Comparison of ENCODE assay signal across 12 cellular contexts in the genomic region with DNA sequence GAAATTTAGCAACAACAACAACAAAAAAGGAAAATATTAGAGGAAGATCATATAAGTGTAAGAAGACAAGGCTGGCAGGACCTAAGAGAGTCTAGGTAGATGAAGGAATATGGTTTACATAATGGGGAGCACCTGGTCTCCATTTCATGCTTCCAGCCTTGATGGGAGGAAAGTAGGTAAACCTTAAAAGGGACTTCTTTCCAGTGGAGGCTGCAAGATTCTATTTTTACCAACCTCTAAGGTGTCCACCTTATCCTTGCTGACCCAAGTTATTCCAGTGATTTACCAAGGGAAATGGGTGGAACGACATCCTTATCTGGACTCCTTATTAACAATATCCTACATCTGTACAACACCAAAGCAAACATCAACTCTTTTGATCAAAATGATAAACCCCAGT. TPM values are rescaled to one million over a fixed set of nuclear protein-coding genes. Genes with fewer than 3 reads are reported as not detected.
A peak's percentile ranks its signal among the peaks of the same experiment; 100 is the strongest.
DNase-seq lines count a peak whose midpoint lies in the region; ATAC-seq and TF ChIP-seq lines count a peak whose summit lies in the region.
"Had no signal": no experiment of that assay in that cellular context is flagged by ENCODE, and none has a peak within 500 bp of the region (broad histone marks: within the 10 kb centered on the region; RNA-seq: fewer than 3 reads in every experiment).

No MANE protein-coding gene starts in this region.

- H3K9me3 ChIP-seq in heart right ventricle = no peaks in the 10 kb centered on the region
- no peaks in the 10 kb centered on the region for H3K9me3 ChIP-seq in mesodermal cell (ENCODE audit: control insufficient read depth, low read length)
- H3K9me3 ChIP-seq in upper lobe of right lung = no peaks in the 10 kb centered on the region

- peak overlapping the region; percentile 88 for H3K4me3 Mint-ChIP-seq in activated T-helper 17 cell treated with anti-CD3 and anti-CD28 coated beads, Interleukin-2, amount 50 U/mL, for 72 hours
- H3K4me3 Mint-ChIP-seq: type B pancreatic cell had no signal

- TF ChIP-seq CTCF in heart right ventricle (IDR thresholded peaks at IDR 0.05) = no peak
- TF ChIP-seq CTCF in upper lobe of right lung (IDR thresholded peaks at IDR 0.05) = no peak

- no peak for DNase-seq in heart right ventricle
- no peak for DNase-seq in Right ventricle myocardium inferior (ENCODE audit: missing footprints)
- DNase-seq in upper lobe of right lung = no peak
- no peak for DNase-seq in NK-92 (lab: John Stamatoyannopoulos, UW; ENCODE audit: unreplicated experiment)
- no peak for DNase-seq in 8988T
- DNase-seq: foreskin keratinocyte, GDM1 had no signal

- H3K4me3 ChIP-seq in heart right ventricle (no peak overlapping the region), mesodermal cell (ENCODE audit: extremely low read depth, insufficient read depth, low read length, poor library complexity, severe bottlenecking) (no peak overlapping the region), upper lobe of right lung (no peak overlapping the region)

- ATAC-seq in heart right ventricle (no peak), Right ventricle myocardium inferior (no peak), upper lobe of right lung (no peak), GM21619 (IDR thresholded peaks at IDR 0.05; ENCODE audit: unreplicated experiment) (no peak)
- ATAC-seq in activated T-helper 17 cell treated with anti-CD3 and anti-CD28 coated beads, Interleukin-2, amount 50 U/mL, for 72 hours (replicated peaks) = no peak
- ATAC-seq: foreskin keratinocyte had no signal

- H3K4me1 ChIP-seq in heart right ventricle (peaks cover 8 to 87% (median 36%) of the 10 kb centered on the region in 9 donors), mesodermal cell (ENCODE audit: control insufficient read depth, insufficient read depth, low read length, poor library complexity, severe bottlenecking) (peaks cover 43% of the 10 kb centered on the region), upper lobe of right lung (peaks cover 68% of the 10 kb centered on the region)

- no peaks in the 10 kb centered on the region for H3K27me3 ChIP-seq in heart right ventricle
- H3K27me3 ChIP-seq in upper lobe of right lung = no peaks in the 10 kb centered on the region
- H3K27me3 ChIP-seq: foreskin keratinocyte had no signal

- no peaks in the 10 kb centered on the region for H3K27me3 Mint-ChIP-seq in activated T-helper 17 cell treated with anti-CD3 and anti-CD28 coated beads, Interleukin-2, amount 50 U/mL, for 72 hours
- H3K27me3 Mint-ChIP-seq: progenitor cell of endocrine pancreas, type B pancreatic cell had no signal

- H3K36me3 ChIP-seq in heart right ventricle = peaks cover 0 to 18% (median 4%) of the 10 kb centered on the region in 9 donors
- peaks cover 20% of the 10 kb centered on the region for H3K36me3 ChIP-seq in mesodermal cell (ENCODE audit: control insufficient read depth, insufficient read depth, low read length)
- H3K36me3 ChIP-seq in upper lobe of right lung = no peaks in the 10 kb centered on the region

- H3K4me1 Mint-ChIP-seq in activated T-helper 17 cell treated with anti-CD3 and anti-CD28 coated beads, Interleukin-2, amount 50 U/mL, for 72 hours = peaks cover 44% of the 10 kb centered on the region

- H3K9me3 Mint-ChIP-seq in activated T-helper 17 cell treated with anti-CD3 and anti-CD28 coated beads, Interleukin-2, amount 50 U/mL, for 72 hours = no peaks in the 10 kb centered on the region
- H3K9me3 Mint-ChIP-seq: type B pancreatic cell had no signal

- intact Hi-C loops in heart right ventricle (cut with DNase I) = loop anchor here (5.0 to 10.0 kb wide), 15 partner anchors 77 to 498 kb away; a partner anchor contains a TSS
- intact Hi-C loops in Right ventricle myocardium inferior (cut with DNase I) = loop anchor here (5.0 to 10.0 kb wide), 4 partner anchors 82 to 496 kb away; a partner anchor contains a TSS
- intact Hi-C loops in upper lobe of right lung (cut with DNase I) = loop anchor here (10.0 kb wide), 1 partner anchor 174 kb away; no protein-coding TSS in a partner anchor

- WGBS in heart right ventricle, 2 donors = 61 to 66% methylated on average over 1 of the region's 1 CpG
- 86 to 90% methylated on average over 1 of the region's 1 CpG for WGBS in mesodermal cell (ENCODE audit: insufficient coverage in 2 of 2), 2 experiments

- peak overlapping the region; percentile 99 for H3K27ac Mint-ChIP-seq in activated T-helper 17 cell treated with anti-CD3 and anti-CD28 coated beads, Interleukin-2, amount 50 U/mL, for 72 hours
- H3K27ac Mint-ChIP-seq: type B pancreatic cell had no signal

- peak overlapping the region in 8 of 10 donors; percentile 37 to 91 (median 71) for H3K27ac ChIP-seq in heart right ventricle
- H3K27ac ChIP-seq in mesodermal cell (ENCODE audit: low read depth, low read length, severe bottlenecking) = peak overlapping the region; percentile 19
- peak overlapping the region; percentile 72 for H3K27ac ChIP-seq in upper lobe of right lung
- H3K27ac ChIP-seq: foreskin keratinocyte had no signal

- peaks cover 67% of the 10 kb centered on the region for H3K36me3 Mint-ChIP-seq in activated T-helper 17 cell treated with anti-CD3 and anti-CD28 coated beads, Interleukin-2, amount 50 U/mL, for 72 hours (ENCODE audit: low read depth)

RNA-seq across cellular contexts. Expression of a gene that starts 30.0 kb away (rescaled TPM):
- total RNA-seq in heart right ventricle (100 to 1,000 TPM; 115 to 182 (median 136) TPM), Right ventricle myocardium inferior (143 TPM), upper lobe of right lung (184 TPM)
- polyA plus RNA-seq in heart right ventricle = 100 to 1,000 TPM in 1 of 2 donors, 10 to 100 TPM in 1; 82.4 to 420 TPM
- total RNA-seq in activated T-helper 17 cell treated with anti-CD3 and anti-CD28 coated beads, Interleukin-2, amount 50 U/mL, for 72 hours = 100 to 1,000 TPM; 218 to 229 TPM
- 318 TPM for polyA plus RNA-seq in mesodermal cell (2013, experiment 1 of 2)
- polyA plus RNA-seq in mesodermal cell (2013, experiment 2 of 2) = 281 TPM

RNA-seq across cellular contexts. Expression of a gene that starts 39.1 kb away (rescaled TPM):
- total RNA-seq in heart right ventricle (10 to 100 TPM; 14.9 to 35.7 (median 22.7) TPM), Right ventricle myocardium inferior (22.0 TPM), upper lobe of right lung (34.2 TPM)
- polyA plus RNA-seq in heart right ventricle = 10 to 100 TPM; 13.7 to 15.1 TPM
- 10 to 100 TPM; 11.2 to 31.0 TPM for total RNA-seq in activated T-helper 17 cell treated with anti-CD3 and anti-CD28 coated beads, Interleukin-2, amount 50 U/mL, for 72 hours
- polyA plus RNA-seq in mesodermal cell (2013, experiment 1 of 2) = 22.8 TPM
- polyA plus RNA-seq in mesodermal cell (2013, experiment 2 of 2) = 20.2 TPM

Comparison
In these comparisons a context has a peak if more than half of its experiments do, and no peak if none do; other contexts are left out.
1. H3K27ac ChIP-seq: peak in every context shown above with its lines; median percentile 72 in upper lobe of right lung; 71 in heart right ventricle; 19 in mesodermal cell.